ENCODE assay signal across 8 cellular contexts in the genomic region with DNA sequence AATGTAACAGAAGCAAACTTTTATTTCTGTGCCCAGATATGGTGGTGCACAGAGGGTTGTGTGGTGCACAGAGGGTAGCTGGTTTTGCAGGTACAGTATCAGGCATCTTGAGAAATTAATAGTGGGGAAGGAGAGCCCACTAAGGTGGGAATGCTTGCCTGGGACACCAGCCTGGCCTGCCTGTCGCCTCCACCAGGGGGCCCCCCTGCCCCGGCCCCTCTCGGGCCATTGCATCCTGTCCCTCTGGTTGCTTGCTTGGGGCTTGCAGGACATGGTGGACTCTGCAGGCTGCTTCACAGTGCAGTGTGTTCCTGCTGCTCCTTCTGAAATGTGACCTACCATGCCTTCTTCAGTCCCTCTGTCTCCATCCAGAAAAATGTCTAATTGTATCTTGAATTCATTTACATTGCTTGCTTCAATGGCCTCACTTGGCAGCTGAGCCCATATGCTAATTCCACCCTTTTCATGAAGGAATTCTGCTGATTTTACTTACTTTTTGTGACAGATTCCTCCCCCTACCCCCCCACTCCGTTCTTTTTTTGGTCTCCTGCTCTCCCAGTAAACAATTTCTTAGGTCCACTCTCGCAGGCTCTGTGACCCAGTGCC.
A peak's percentile ranks its signal among the peaks of the same experiment; 100 is the strongest.
DNase-seq lines count a peak whose midpoint lies in the region; ATAC-seq, FAIRE-seq and TF ChIP-seq lines count a peak whose summit lies in the region.

No MANE protein-coding gene starts in this region.

- H3K27me3 ChIP-seq in SU-DHL-6 (ENCODE audit: low read length) (no peaks in the 10 kb centered on the region), lower lobe of right lung (ENCODE audit: low read depth) (no peaks in the 10 kb centered on the region), uterus (no peaks in the 10 kb centered on the region)

- DNase-seq in AG08396 (ENCODE audit: low spot score) (peak; percentile 46), GM18507 (ENCODE audit: extremely low spot score, insufficient read length, low read depth) (peak; percentile 39), lower lobe of right lung (no peak), uterus (peak in 1 of 2 donors; percentile 35)
- DNase-seq in stimulated activated naive CD4-positive, alpha-beta T cell treated with Interleukin-2 at 50 U/mL for 16 hours (lab: John Stamatoyannopoulos, UW), result no peak

- H2AFZ ChIP-seq in SU-DHL-6 (ENCODE audit: low read depth, low read length, severe bottlenecking), result no peak overlapping the region

- intact Hi-C loops in lower lobe of right lung (cut with DNase I) (no loop called here), uterus (cut with DNase I; ENCODE audit: low total_unique reads) (no loop called here)

- peaks cover 10% of the 10 kb centered on the region; the same call in 1 of the 2 replicates for H3K9me3 ChIP-seq in SU-DHL-6 (ENCODE audit: insufficient read depth, low read length)
- peaks cover 15% of the 10 kb centered on the region for H3K9me3 ChIP-seq in lower lobe of right lung
- H3K9me3 ChIP-seq in uterus, result peaks cover 0 to 7% of the 10 kb centered on the region in 2 donors

- H4K20me1 ChIP-seq in SU-DHL-6 (ENCODE audit: low read depth, low read length), result no peaks in the 10 kb centered on the region

- TF ChIP-seq CTCF in SU-DHL-6 (IDR thresholded peaks at IDR 0.05; ENCODE audit: insufficient read depth, low read length, poor library complexity, severe bottlenecking) (peak; percentile 72), lower lobe of right lung (IDR thresholded peaks at IDR 0.05) (peak; percentile 65), uterus (IDR thresholded peaks at IDR 0.05) (peak; percentile 36 to 65 (median 48))

- H3K9ac ChIP-seq in SU-DHL-6 (ENCODE audit: low read length), result no peak overlapping the region

- H3K27ac ChIP-seq in SU-DHL-6 (ENCODE audit: low read depth, low read length), result no peak overlapping the region
- peak overlapping the region; percentile 6 for H3K27ac ChIP-seq in cingulate gyrus (ENCODE audit: low read depth, low read length)
- no peak overlapping the region for H3K27ac ChIP-seq in lower lobe of right lung
- no peak overlapping the region for H3K27ac ChIP-seq in uterus

- H3K4me2 ChIP-seq in SU-DHL-6 (ENCODE audit: low read depth, low read length, poor library complexity, severe bottlenecking), result no peak overlapping the region

- ATAC-seq in lower lobe of right lung (peak; percentile 63 to 65), GM19324 (IDR thresholded peaks at IDR 0.05; ENCODE audit: low FRiP score, unreplicated experiment) (no peak)

- TF ChIP-seq POLR2A in uterus (IDR thresholded peaks at IDR 0.05), result no peak

- H3K4me3 ChIP-seq in SU-DHL-6 (ENCODE audit: insufficient read depth, low read length, poor library complexity, severe bottlenecking), result no peak overlapping the region
- H3K4me3 ChIP-seq in lower lobe of right lung, result no peak overlapping the region
- no peak overlapping the region for H3K4me3 ChIP-seq in uterus

- H3K36me3 ChIP-seq in SU-DHL-6 (ENCODE audit: low read length), result 0 out of 2 replicates have a peak, but pooled peaks cover 3% of the 10 kb centered on the region
- no peaks in the 10 kb centered on the region for H3K36me3 ChIP-seq in lower lobe of right lung
- no peaks in the 10 kb centered on the region for H3K36me3 ChIP-seq in uterus

- no peaks in the 10 kb centered on the region for H3K9me2 ChIP-seq in SU-DHL-6 (replicated peaks; ENCODE audit: insufficient read depth, low read length)

- FAIRE-seq in GM18507 (lab: Jason Lieb, UNC), result peak; percentile 12

- no peaks in the 10 kb centered on the region for H3F3A ChIP-seq in SU-DHL-6 (ENCODE audit: insufficient read depth)

- H3K79me2 ChIP-seq in SU-DHL-6 (ENCODE audit: insufficient read depth, low read length), result no peaks in the 10 kb centered on the region

- no peaks in the 10 kb centered on the region for H3K4me1 ChIP-seq in lower lobe of right lung
- H3K4me1 ChIP-seq in uterus, result no peaks in the 10 kb centered on the region

Comparison
In these comparisons a context has a peak if more than half of its experiments do, and no peak if none do; other contexts are left out.
1. DNase-seq: peak in AG08396 (single experiment) and GM18507 (single experiment); none in lower lobe of right lung (single experiment) and stimulated activated naive CD4-positive, alpha-beta T cell treated with Interleukin-2 at 50 U/mL for 16 hours (single experiment).
2. Peak in every context shown above with its lines, with median percentiles within 50 percentile points of each other: CTCF ChIP-seq.